In the genomic region with DNA sequence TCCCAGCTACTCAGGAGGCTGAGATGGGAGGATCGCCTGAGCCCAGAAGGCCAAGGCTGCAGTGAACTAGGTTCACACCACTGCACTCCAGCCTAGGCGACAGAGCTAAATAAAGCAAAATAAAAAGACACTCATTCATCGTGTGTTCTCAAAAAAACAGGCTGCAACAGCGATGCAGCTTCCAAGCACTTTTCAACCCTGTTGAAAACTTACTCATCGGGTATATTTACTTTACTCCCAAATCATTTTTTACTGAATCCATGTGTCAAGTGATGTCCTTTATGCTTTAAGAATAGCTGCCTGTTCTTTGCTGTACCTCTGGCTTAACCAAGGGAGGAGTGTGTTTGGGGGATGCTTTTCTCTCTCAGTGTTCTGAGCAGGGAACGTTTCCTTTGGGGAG, we compare ENCODE assay signal across 25 cellular contexts. TPM values are rescaled to one million over a fixed set of nuclear protein-coding genes. Genes with fewer than 3 reads are reported as not detected.
DNase-seq lines count a peak whose midpoint lies in the region; ATAC-seq and TF ChIP-seq lines count a peak whose summit lies in the region.
"Had no signal": no experiment of that assay in that cellular context is flagged by ENCODE, and none has a peak within 500 bp of the region (broad histone marks: within the 10 kb centered on the region; RNA-seq: fewer than 3 reads in every experiment).

No MANE protein-coding gene starts in this region.

- no peaks in the 10 kb centered on the region for H3K36me3 Mint-ChIP-seq in brain
- H3K36me3 Mint-ChIP-seq in Calu3 (ENCODE audit: insufficient read depth, unreplicated experiment) = no peaks in the 10 kb centered on the region
- H3K36me3 Mint-ChIP-seq: CD8-positive, alpha-beta memory T cell had no signal

- H4K91ac ChIP-seq in mesenchymal stem cell (ENCODE audit: low read length) = no peak overlapping the region

- H3K27ac ChIP-seq in HCT116 (ENCODE audit: low read depth, low read length) (no peak overlapping the region), mesenchymal stem cell (ENCODE audit: low read length, poor library complexity, severe bottlenecking) (no peak overlapping the region)
- H3K27ac ChIP-seq: C4-2B, SJSA1 had no signal

- H3K4me3 Mint-ChIP-seq in brain (peak overlapping the region in 3 of 5 experiments; percentile 67 to 73 (median 71)), Calu3 (ENCODE audit: low read depth, unreplicated experiment) (no peak overlapping the region)
- H3K4me3 Mint-ChIP-seq: HFFc6 had no signal

- no peak overlapping the region for H3K9ac ChIP-seq in HCT116 (ENCODE audit: low read length)
- H3K9ac ChIP-seq in mesenchymal stem cell (ENCODE audit: low read length) = peak overlapping the region; percentile 41

- H3K27me3 ChIP-seq in HCT116 (ENCODE audit: insufficient read depth, low read length) = no peaks in the 10 kb centered on the region
- H3K27me3 ChIP-seq in mesenchymal stem cell (ENCODE audit: control insufficient read depth in 1 of 2, insufficient read depth in 1 of 2, low read length in 2 of 2) = no peaks in the 10 kb centered on the region
- H3K27me3 ChIP-seq: MG63, SJSA1 had no signal

- 87% methylated on average over 6 of the region's 6 CpGs for WGBS in mesenchymal stem cell

- H3K4me1 ChIP-seq in HCT116 (ENCODE audit: control insufficient read depth in 1 of 2, insufficient read depth in 2 of 2, low read length in 2 of 2) (peaks cover 0 to 17% of the 10 kb centered on the region in 2 experiments; a peak in 3 of 4 replicates), mesenchymal stem cell (ENCODE audit: control insufficient read depth, insufficient read depth, low read depth, low read length) (peaks cover 6% of the 10 kb centered on the region)
- H3K4me1 ChIP-seq: SJSA1 had no signal

- CTCF ChIA-PET in HCT116 (lab: Charles Lee) (interaction anchor here (1.0 to 3.8 kb wide), 7 partner anchors 10 to 386 kb away, joined by 4 to 25 read pairs (median 10); no protein-coding TSS in a partner anchor), Calu3 (lab: Charles Lee) (interaction anchor here (0.7 kb wide), 1 partner anchor 99 kb away, joined by 3 read pairs; no protein-coding TSS in a partner anchor)

- H3K27me3 Mint-ChIP-seq in brain = peaks cover 7% of the 10 kb centered on the region
- H3K27me3 Mint-ChIP-seq in Calu3 (ENCODE audit: unreplicated experiment) = no peaks in the 10 kb centered on the region

- H2BK15ac ChIP-seq in mesenchymal stem cell (ENCODE audit: low read depth, poor library complexity, severe bottlenecking) = no peak overlapping the region

- RAD21 ChIA-PET in HCT116 (lab: Charles Lee; ENCODE audit: low non-redundant PET in 1 of 2, low total read pairs in 2 of 2, uncharacterized antibody in 2 of 2, unreplicated experiment in 2 of 2) = no interaction called here

- no peaks in the 10 kb centered on the region for H3K36me3 ChIP-seq in HCT116 (ENCODE audit: control insufficient read depth in 1 of 2, insufficient read depth in 2 of 2, low read length in 2 of 2)
- no peaks in the 10 kb centered on the region for H3K36me3 ChIP-seq in mesenchymal stem cell (ENCODE audit: control insufficient read depth in 1 of 2, insufficient read depth in 2 of 2, low read depth in 1 of 2, low read length in 2 of 2)
- H3K36me3 ChIP-seq: MG63, SJSA1 had no signal

- H2AFZ ChIP-seq in HCT116 (ENCODE audit: low read depth, low read length, poor library complexity, severe bottlenecking) (peak overlapping the region; percentile 74), mesenchymal stem cell (ENCODE audit: low read depth, low read length) (no peak overlapping the region)

- H2BK12ac ChIP-seq in mesenchymal stem cell (ENCODE audit: low read length in 2 of 2) = no peak overlapping the region

- H3K9me2 ChIP-seq in HCT116 (ENCODE audit: insufficient read depth) = no peaks in the 10 kb centered on the region

- H3K4ac ChIP-seq in mesenchymal stem cell (ENCODE audit: low read depth in 1 of 2, low read length in 2 of 2) = no peak overlapping the region

- ATAC-seq in HCT116 = no peak
- no peak for ATAC-seq in GM21360 (IDR thresholded peaks at IDR 0.05; ENCODE audit: unreplicated experiment)

- H2AK5ac ChIP-seq in mesenchymal stem cell (ENCODE audit: low read length, severe bottlenecking) = peak overlapping the region; percentile 81

- intact Hi-C loops in HCT116 (cut with micrococcal nuclease) (loop anchor here (5.0 kb wide), 1 partner anchor 465 kb away; a partner anchor contains a TSS), Calu3 (cut with micrococcal nuclease; ENCODE audit: unreplicated experiment) (no loop called here)

- no peak for TF ChIP-seq RAD21 in HCT116 (IDR thresholded peaks at IDR 0.05; ENCODE audit: low read depth)

- no peak overlapping the region for H2BK5ac ChIP-seq in mesenchymal stem cell (ENCODE audit: low read depth, low read length, poor library complexity, severe bottlenecking)

- H3K4me2 ChIP-seq in HCT116 (ENCODE audit: low read length) (0 out of 2 replicates have a peak overlapping the region, but pooled peaks have one; percentile 9), mesenchymal stem cell (ENCODE audit: low read length, poor library complexity, severe bottlenecking) (no peak overlapping the region)

- H3K18ac ChIP-seq in mesenchymal stem cell (ENCODE audit: low read depth in 1 of 2, low read length in 2 of 2) = no peak overlapping the region

- H3K14ac ChIP-seq in mesenchymal stem cell (ENCODE audit: low read length in 2 of 2) = no peak overlapping the region

- no peak for TF ChIP-seq POLR2A in HCT116 (IDR thresholded peaks at IDR 0.05; ENCODE audit: borderline replicate concordance, extremely low read depth, insufficient read depth, insufficient read length)

- H3K79me1 ChIP-seq in mesenchymal stem cell (replicated peaks; ENCODE audit: low read length, poor library complexity, severe bottlenecking) = no peaks in the 10 kb centered on the region

- H3K23ac ChIP-seq in mesenchymal stem cell (ENCODE audit: low read length in 2 of 2) = no peak overlapping the region

- no peak overlapping the region for H2BK120ac ChIP-seq in mesenchymal stem cell (ENCODE audit: low read depth, low read length)

- H3K4me3 ChIP-seq in HCT116 (replicated peaks in 1 of 2; ENCODE audit: low read depth in 1 of 2, low read length in 2 of 2) = no peak overlapping the region
- no peak overlapping the region for H3K4me3 ChIP-seq in mesenchymal stem cell (ENCODE audit: insufficient read depth in 1 of 2, low read depth in 1 of 2, low read length in 2 of 2)
- H3K4me3 ChIP-seq: MG63, SJSA1 had no signal

- H3K9me3 ChIP-seq in HCT116 (ENCODE audit: control insufficient read depth in 1 of 2, insufficient read depth in 1 of 2, low read depth in 1 of 2, low read length in 2 of 2) (no peaks in the 10 kb centered on the region), mesenchymal stem cell (ENCODE audit: control insufficient read depth, low read length) (no peaks in the 10 kb centered on the region)
- H3K9me3 ChIP-seq: MG63, SJSA1 had no signal

- H3K9me3 Mint-ChIP-seq in brain (no peaks in the 10 kb centered on the region), Calu3 (ENCODE audit: low read depth, unreplicated experiment) (no peaks in the 10 kb centered on the region)
- H3K9me3 Mint-ChIP-seq: CD8-positive, alpha-beta memory T cell; HFFc6 had no signal

- POLR2A ChIA-PET in HCT116 (lab: Charles Lee) = no interaction called here

- H4K20me1 ChIP-seq in HCT116 (ENCODE audit: insufficient read depth) = no peaks in the 10 kb centered on the region

- no peak overlapping the region for H4K8ac ChIP-seq in mesenchymal stem cell (ENCODE audit: low read length)

- peak overlapping the region in 3 of 5 experiments; percentile 70 to 83 (median 79) for H3K27ac Mint-ChIP-seq in brain
- no peak overlapping the region for H3K27ac Mint-ChIP-seq in Calu3 (ENCODE audit: unreplicated experiment)
- H3K27ac Mint-ChIP-seq: HFFc6 had no signal

- no TSS peak for BruUV-seq in HCT116 (replicated peaks; lab: Mats Ljungman, UMichigan)
- BruUV-seq in Calu3 (replicated peaks; lab: Mats Ljungman, UMichigan) = no TSS peak

- DNase-seq in HCT116 (ENCODE audit: low read depth, low spot score) (no peak), mesenchymal stem cell (no peak), Calu3 (no peak), SKM-1 (lab: John Stamatoyannopoulos, UW; ENCODE audit: unreplicated experiment) (no peak)
- no peak for DNase-seq in activated CD4-positive, CD25-positive, alpha-beta regulatory T cell treated with anti-CD3 and anti-CD28 coated beads, Interleukin-2, amount 50 U/mL, for 72 hours
- DNase-seq: CD8-positive, alpha-beta memory T cell; DMS153; DND-41; H7; HFFc6; KG1; MG63; NCI-H1105 treated with DMSO at 0.1 percent for 48 hours; NCI-H146; NCI-H1930; NCI-H2107; NCI-H446 treated with DMSO at 0.1 percent for 48 hours; NCI-H526; Right ventricle myocardium superior; RPMI8226 had no signal

- no peak for TF ChIP-seq CTCF in HCT116 (IDR thresholded peaks at IDR 0.05 in 2 of 3, conservative IDR thresholded peaks at IDR 0.05 in 1 of 3; ENCODE audit: borderline replicate concordance in 1 of 3, insufficient read depth in 1 of 3, low read depth in 2 of 3, low read length in 2 of 3)
- no peak for TF ChIP-seq CTCF in brain (conservative IDR thresholded peaks at IDR 0.05)
- TF ChIP-seq CTCF in Calu3 (IDR thresholded peaks at IDR 0.05; ENCODE audit: unreplicated experiment) = no peak

- H3K4me1 Mint-ChIP-seq in brain = peaks cover 43% of the 10 kb centered on the region
- peaks cover 9% of the 10 kb centered on the region for H3K4me1 Mint-ChIP-seq in Calu3 (ENCODE audit: low read depth, unreplicated experiment)

- H3K79me2 ChIP-seq in HCT116 (ENCODE audit: insufficient read depth, low read length) = no peaks in the 10 kb centered on the region

TF ChIP-seq in HCT116, 20 proteins besides CTCF, POLR2A, EP300 and RAD21 (continues in another document):
- TF ChIP-seq SIN3A (IDR thresholded peaks at IDR 0.05; ENCODE audit: low read depth) (no peak), POLR2AphosphoS5 (IDR thresholded peaks at IDR 0.05; ENCODE audit: low read depth, low read length) (no peak), EZH2 (IDR thresholded peaks at IDR 0.05) (no peak)

RNA-seq across cellular contexts. Expression of a gene that starts 1.5 kb away (rescaled TPM):
- total RNA-seq in HCT116 (2021; ENCODE audit: unreplicated experiment) = not detected
- not detected in 2 replicates for polyA plus RNA-seq in HCT116 (2012)
- 0.37 TPM for polyA plus RNA-seq in brain (ENCODE audit: insufficient read depth, low read depth, low replicate concordance)
- polyA plus RNA-seq in mesenchymal stem cell (2013, experiment 1 of 2) = not detected
- polyA plus RNA-seq in mesenchymal stem cell (2013, experiment 2 of 2) = 0.04 TPM
- not detected in 2 replicates for total RNA-seq in Calu3 (2022)
- total RNA-seq: A673; CD8-positive, alpha-beta memory T cell; HFFc6; SJSA1 had no signal
- polyA plus RNA-seq: CD8-positive, alpha-beta memory T cell had no signal

RNA-seq across cellular contexts. Expression of a gene that starts 39.8 kb away (rescaled TPM):
- not detected for total RNA-seq in HCT116 (2021; ENCODE audit: unreplicated experiment)
- polyA plus RNA-seq in HCT116 (2012) = 0.10 TPM in 1 of 2 replicates, not detected in the other
- polyA plus RNA-seq in brain (ENCODE audit: insufficient read depth, low read depth, low replicate concordance) = not detected
- not detected for polyA plus RNA-seq in mesenchymal stem cell (2013, experiment 1 of 2)
- not detected for polyA plus RNA-seq in mesenchymal stem cell (2013, experiment 2 of 2)
- total RNA-seq in Calu3 (2022) = not detected in 2 replicates
- total RNA-seq: A673; CD8-positive, alpha-beta memory T cell; H7; HFFc6; Right ventricle myocardium superior; SJSA1 had no signal
- polyA plus RNA-seq: CD8-positive, alpha-beta memory T cell had no signal
